In the genomic region with DNA sequence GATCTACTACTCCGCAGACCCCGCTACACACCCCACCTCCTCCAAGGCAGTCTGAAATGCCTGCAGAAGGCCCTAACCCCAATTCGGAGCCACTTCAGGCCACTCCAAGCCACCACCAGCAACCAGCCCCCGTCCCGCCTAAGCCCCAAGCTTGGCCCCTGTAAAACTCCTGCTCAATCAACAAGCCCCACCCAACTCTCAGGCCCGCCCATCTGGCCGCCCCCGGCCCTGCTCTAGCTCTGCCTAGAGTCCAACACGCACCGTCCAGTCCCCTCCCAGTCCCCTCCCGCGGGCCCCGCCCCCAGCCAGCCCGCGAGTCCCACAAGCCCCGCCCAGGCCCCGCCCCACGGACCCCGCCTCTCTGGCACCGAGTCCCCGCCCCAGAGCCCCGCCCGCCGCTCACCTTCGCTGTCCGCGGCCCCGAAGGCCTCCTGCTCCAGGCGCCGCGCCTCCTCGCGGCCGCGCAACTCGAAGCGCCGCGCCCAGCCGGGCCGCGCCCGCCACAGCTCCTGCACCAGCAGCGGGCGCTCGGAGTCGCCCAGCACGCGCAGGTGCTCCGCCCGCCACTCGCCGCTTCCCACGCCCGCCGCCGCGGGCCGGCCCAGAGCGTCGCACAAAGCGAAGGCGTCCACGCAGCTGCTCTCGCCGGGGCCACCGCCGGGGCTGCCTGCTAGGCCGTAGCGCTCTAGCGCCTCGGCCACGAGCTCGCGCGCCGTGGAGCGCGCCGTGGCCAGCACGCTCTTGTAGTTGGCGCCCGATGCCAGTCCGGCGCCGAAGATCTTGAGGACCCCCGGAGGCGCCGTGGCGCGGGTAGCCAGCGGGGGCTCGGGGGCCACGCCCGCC, we compare ENCODE assay signal across 8 cellular contexts. TPM values are rescaled to one million over a fixed set of nuclear protein-coding genes. Genes with fewer than 3 reads are reported as not detected.
A peak's percentile ranks its signal among the peaks of the same experiment; 100 is the strongest.
DNase-seq lines count a peak whose midpoint lies in the region; ATAC-seq and TF ChIP-seq lines count a peak whose summit lies in the region.

No MANE protein-coding gene starts in this region.

- POLR2A ChIA-PET in Caco-2 (lab: Charles Lee) = interaction anchor here (0.8 to 1.1 kb wide), 6 partner anchors 18 to 120 kb away, joined by 3 to 8 read pairs (median 5); a partner anchor contains a TSS

- CTCF ChIA-PET in Caco-2 (lab: Charles Lee) = interaction anchor here (0.5 to 2.9 kb wide), 15 partner anchors 14 to 405 kb away, joined by 3 to 37 read pairs (median 7); a partner anchor contains a TSS

- no peaks in the 10 kb centered on the region for H3K27me3 ChIP-seq in Caco-2 (replicated peaks; ENCODE audit: control insufficient read depth, insufficient read depth, low read length)
- H3K27me3 ChIP-seq in SJCRH30 = no peaks in the 10 kb centered on the region
- peaks cover 14% of the 10 kb centered on the region for H3K27me3 ChIP-seq in neuron (ENCODE audit: insufficient read depth, low read length)
- H3K27me3 ChIP-seq in stomach = peaks cover 0 to 27% (median 0%) of the 10 kb centered on the region in 3 donors

- H3K4me1 ChIP-seq in Caco-2 = peaks cover 22% of the 10 kb centered on the region
- H3K4me1 ChIP-seq in SJCRH30 = peaks cover 5% of the 10 kb centered on the region; the same call in 1 of the 2 replicates
- H3K4me1 ChIP-seq in neuron (ENCODE audit: insufficient read depth, low read length) = peaks cover 5% of the 10 kb centered on the region
- peaks cover 27 to 48% (median 36%) of the 10 kb centered on the region in 4 donors for H3K4me1 ChIP-seq in stomach

- H3K4me3 ChIP-seq in Caco-2 (ENCODE audit: low read depth, low read length) = peak overlapping the region; percentile 79
- peak overlapping the region; percentile 45 for H3K4me3 ChIP-seq in SJCRH30
- H3K4me3 ChIP-seq in neuron (ENCODE audit: low read length) = peak overlapping the region; percentile 41
- H3K4me3 ChIP-seq in stomach = peak overlapping the region; percentile 51 to 69 (median 56)

- H3K27me3 Mint-ChIP-seq in Caco-2 (ENCODE audit: insufficient read depth, unreplicated experiment) = no peaks in the 10 kb centered on the region

- peaks cover 41% of the 10 kb centered on the region for H3K4me1 Mint-ChIP-seq in Caco-2 (ENCODE audit: low read depth, unreplicated experiment)

- DNase-seq in Caco-2 = peak; percentile 98 to 99
- DNase-seq in M059J (ENCODE audit: low read depth) = peak; percentile 84
- DNase-seq in SJCRH30 = peak; percentile 96 to 98
- DNase-seq in activated gamma-delta T cell treated with anti-CD3 and anti-CD28 coated beads, Interleukin-2, amount 50 U/mL, for 16 hours (ENCODE audit: low read depth) = peak; percentile 87
- peak; percentile 40 for DNase-seq in foreskin melanocyte
- DNase-seq in stomach = peak; percentile 96

- peak; percentile 30 to 35 for TF ChIP-seq CTCF in Caco-2 (IDR thresholded peaks at IDR 0.05; ENCODE audit: insufficient read depth in 1 of 2, low read depth in 1 of 2, low read length in 1 of 2, severe bottlenecking in 1 of 2, unreplicated experiment in 1 of 2)
- peak in 3 of 7 experiments; percentile 21 to 81 (median 51) for TF ChIP-seq CTCF in stomach (IDR thresholded peaks at IDR 0.05)

- peaks cover 34% of the 10 kb centered on the region for H3K36me3 Mint-ChIP-seq in Caco-2 (ENCODE audit: insufficient read depth, unreplicated experiment)

- no TSS peak for BruUV-seq in Caco-2 (replicated peaks; lab: Mats Ljungman, UMichigan)

- WGBS in stomach, 5 donors = 1 to 19% (median 2%) methylated on average over 7 to 92 of the region's 95 CpGs

- H3K27ac ChIP-seq in SJCRH30 (no peak overlapping the region), stomach (peak overlapping the region; percentile 77 to 91 (median 82))

- H3K36me3 ChIP-seq in Caco-2 (ENCODE audit: control insufficient read depth, insufficient read depth, low read length) (no peaks in the 10 kb centered on the region), SJCRH30 (no peaks in the 10 kb centered on the region), neuron (ENCODE audit: insufficient read depth, low read length) (no peaks in the 10 kb centered on the region), stomach (peaks cover 0 to 4% (median 0%) of the 10 kb centered on the region in 4 donors)

- TF ChIP-seq POLR2A in stomach (IDR thresholded peaks at IDR 0.05) = no peak

- peak overlapping the region; percentile 85 for H2AFZ ChIP-seq in neuron (ENCODE audit: low read depth, low read length)

- H3K9me3 Mint-ChIP-seq in Caco-2 (ENCODE audit: unreplicated experiment) = no peaks in the 10 kb centered on the region

- peak overlapping the region; percentile 77 for H3K27ac Mint-ChIP-seq in Caco-2 (ENCODE audit: unreplicated experiment)

- intact Hi-C loops in Caco-2 (cut with micrococcal nuclease; ENCODE audit: unreplicated experiment) = loop anchor here (1.0 kb wide), 6 partner anchors 14 to 92 kb away; a partner anchor contains a TSS
- intact Hi-C loops in stomach (cut with DNase I; ENCODE audit: low total_unique reads) = no loop called here

- TF ChIP-seq EP300 in stomach (IDR thresholded peaks at IDR 0.05) = no peak

- H3K9me3 ChIP-seq in Caco-2 = no peaks in the 10 kb centered on the region
- no peaks in the 10 kb centered on the region for H3K9me3 ChIP-seq in SJCRH30 (replicated peaks)
- H3K9me3 ChIP-seq in neuron (ENCODE audit: low read length) = peaks cover 5% of the 10 kb centered on the region
- H3K9me3 ChIP-seq in stomach = no peaks in the 10 kb centered on the region

- peak overlapping the region; percentile 59 for H3K4me3 Mint-ChIP-seq in Caco-2 (ENCODE audit: unreplicated experiment)

- peak; percentile 66 for ATAC-seq in GM21619 (IDR thresholded peaks at IDR 0.05; ENCODE audit: unreplicated experiment)

RNA-seq across cellular contexts. Expression of a gene that starts 1.6 kb away (rescaled TPM):
- 5.4 and 5.9 TPM in 2 replicates for total RNA-seq in Caco-2 (2022)
- total RNA-seq in M059J (2014; rRNA removed; shearing (Covaris generic)) = 0.20 TPM in 1 of 2 replicates, not detected in the other
- total RNA-seq in SJCRH30 (2014; rRNA removed; shearing (Covaris generic)) = 0.99 and 1.5 TPM in 2 replicates
- total RNA-seq in stomach = 10 to 100 TPM in 1 of 5 donors, 1 to 10 TPM in 4; 4.7 to 26.8 (median 8.8) TPM
- polyA plus RNA-seq in stomach = 10 to 100 TPM; 11.1 to 44.9 (median 29.3) TPM

RNA-seq across cellular contexts. Expression of a gene that starts 7.9 kb away (rescaled TPM):
- total RNA-seq in Caco-2 (2022) (8.9 and 10.3 TPM in 2 replicates), stomach (10 to 100 TPM in 2 of 5 donors, under 1 TPM in 1, not detected in 2; 0.73 to 14.3 (median 10.7) TPM)
- total RNA-seq in M059J (2014; rRNA removed; shearing (Covaris generic)) = not detected in 2 replicates
- total RNA-seq in SJCRH30 (2014; rRNA removed; shearing (Covaris generic)) = not detected in 2 replicates
- 1 to 10 TPM in 1 of 3 donors, under 1 TPM in 1, not detected in 1; 0.62 to 4.0 TPM for polyA plus RNA-seq in stomach

RNA-seq across cellular contexts. Expression of a gene that starts 13.7 kb away (rescaled TPM):
- 26.1 and 30.5 TPM in 2 replicates for total RNA-seq in Caco-2 (2022)
- 0.15 and 0.79 TPM in 2 replicates for total RNA-seq in M059J (2014; rRNA removed; shearing (Covaris generic))
- total RNA-seq in SJCRH30 (2014; rRNA removed; shearing (Covaris generic)) = not detected in 2 replicates
- total RNA-seq in stomach = 10 to 100 TPM in 2 of 5 donors, 1 to 10 TPM in 2, not detected in 1; 7.0 to 54.5 (median 11.1) TPM
- 1 to 10 TPM; 7.2 to 7.5 (median 7.2) TPM for polyA plus RNA-seq in stomach

RNA-seq across cellular contexts. Expression of a gene that starts 16.5 kb away (rescaled TPM):
- total RNA-seq in Caco-2 (2022) (1.9 and 3.0 TPM in 2 replicates), stomach (not detected)
- total RNA-seq in M059J (2014; rRNA removed; shearing (Covaris generic)) = 0.37 TPM in 1 of 2 replicates, not detected in the other
- not detected in 2 replicates for total RNA-seq in SJCRH30 (2014; rRNA removed; shearing (Covaris generic))
- polyA plus RNA-seq in stomach = not detected

RNA-seq across cellular contexts. Expression of a gene that starts 19.3 kb away (rescaled TPM):
- 1.7 and 1.9 TPM in 2 replicates for total RNA-seq in Caco-2 (2022)
- total RNA-seq in M059J (2014; rRNA removed; shearing (Covaris generic)) = 0.81 and 1.0 TPM in 2 replicates
- 19.5 and 24.5 TPM in 2 replicates for total RNA-seq in SJCRH30 (2014; rRNA removed; shearing (Covaris generic))
- 1 to 10 TPM in 1 of 5 donors, under 1 TPM in 1, not detected in 3; 0.55 to 3.6 TPM for total RNA-seq in stomach
- 1 to 10 TPM in 2 of 3 donors, under 1 TPM in 1; 0.46 to 1.5 (median 1.5) TPM for polyA plus RNA-seq in stomach

Comparison
In these comparisons a context has a peak if more than half of its experiments do, and no peak if none do; other contexts are left out.
1. DNase-seq: peak in every context shown above with its lines; median percentile 98 in Caco-2; 97 in SJCRH30; 96 in stomach; 87 in activated gamma-delta T cell treated with anti-CD3 and anti-CD28 coated beads, Interleukin-2, amount 50 U/mL, for 16 hours; 84 in M059J; 40 in foreskin melanocyte.